In the genomic region with DNA sequence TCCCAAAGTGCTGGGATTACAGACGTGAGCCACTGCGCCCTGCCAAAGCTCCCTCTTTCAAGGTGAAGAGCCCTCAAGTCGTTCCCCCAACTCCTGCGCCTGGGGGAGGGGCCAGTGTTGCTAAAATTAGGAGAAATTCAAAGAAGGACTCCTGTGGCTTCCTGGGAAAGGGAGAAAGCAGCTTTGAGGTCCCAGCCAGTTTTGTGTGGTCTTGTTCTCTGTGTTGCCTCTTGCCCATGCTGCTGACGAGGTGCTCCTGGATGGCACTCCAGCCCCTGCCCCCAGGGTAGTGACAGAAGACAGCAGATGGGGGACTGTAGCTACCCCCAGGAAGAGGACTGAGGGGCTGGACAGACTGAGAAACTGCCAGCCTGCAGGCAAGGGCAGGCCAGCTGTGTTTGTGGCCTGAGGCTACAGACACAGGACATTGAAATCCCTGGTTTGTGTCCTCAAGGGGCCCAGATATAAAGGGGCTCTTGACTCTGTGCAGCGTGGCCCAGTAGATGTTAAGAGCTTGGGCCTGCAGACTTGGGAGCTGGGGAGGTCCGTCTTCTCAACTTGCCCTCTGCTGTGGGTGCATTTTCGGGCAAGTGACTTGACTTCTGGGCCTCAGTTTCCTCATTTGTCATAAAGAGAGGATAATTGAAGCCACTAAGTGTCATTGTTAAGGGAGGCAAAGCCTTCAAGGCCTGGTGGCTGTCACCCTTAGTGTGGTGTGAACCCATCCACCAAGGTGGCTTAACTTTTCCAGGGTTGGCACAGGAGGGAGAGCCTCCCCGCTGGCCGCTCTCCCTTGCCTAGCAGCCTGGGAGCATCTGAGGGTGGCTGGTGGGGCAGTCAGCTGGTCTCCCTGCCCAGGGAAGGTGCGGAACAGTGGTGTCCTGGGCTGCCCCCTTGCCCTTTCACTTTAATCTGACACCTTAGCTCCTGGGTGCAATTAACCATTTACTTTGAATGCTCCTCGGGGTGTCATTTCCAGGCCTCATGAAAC, we compare ENCODE assay signal across 9 cellular contexts. TPM values are rescaled to one million over a fixed set of nuclear protein-coding genes. Genes with fewer than 3 reads are reported as not detected.
DNase-seq lines count a peak whose midpoint lies in the region; ATAC-seq and TF ChIP-seq lines count a peak whose summit lies in the region.
"Had no signal": no experiment of that assay in that cellular context is flagged by ENCODE, and none has a peak within 500 bp of the region (broad histone marks: within the 10 kb centered on the region; RNA-seq: fewer than 3 reads in every experiment).

No MANE protein-coding gene starts in this region.

- H3K4me1 Mint-ChIP-seq in Caco-2 (ENCODE audit: low read depth, unreplicated experiment) = peaks cover 5% of the 10 kb centered on the region

- no TSS peak for BruUV-seq in Caco-2 (replicated peaks; lab: Mats Ljungman, UMichigan)

- no peak for ATAC-seq in GM21515 (IDR thresholded peaks at IDR 0.05; ENCODE audit: unreplicated experiment)

- H3K27ac ChIP-seq in Peyer's patch = peak overlapping the region; percentile 63 to 98 (median 80)
- peak overlapping the region; percentile 95 for H3K27ac ChIP-seq in epithelial cell of prostate
- H3K27ac ChIP-seq in skin epidermis = peak overlapping the region in 17 of 21 experiments; percentile 3 to 99 (median 90)

- intact Hi-C loops in Caco-2 (cut with micrococcal nuclease; ENCODE audit: unreplicated experiment) = loop anchor here (10.0 kb wide), 1 partner anchor 164 kb away; a partner anchor contains a TSS

- H3K27me3 ChIP-seq in Peyer's patch = no peaks in the 10 kb centered on the region
- H3K27me3 ChIP-seq in Caco-2 (replicated peaks; ENCODE audit: control insufficient read depth, insufficient read depth, low read length) = no peaks in the 10 kb centered on the region

- H3K36me3 Mint-ChIP-seq in Caco-2 (ENCODE audit: insufficient read depth, unreplicated experiment) = peaks cover 87% of the 10 kb centered on the region

- peaks cover 0 to 21% (median 0%) of the 10 kb centered on the region in 3 donors for H3K36me3 ChIP-seq in Peyer's patch
- peaks cover 3% of the 10 kb centered on the region for H3K36me3 ChIP-seq in Caco-2 (ENCODE audit: control insufficient read depth, insufficient read depth, low read length)

- H3K4me3 ChIP-seq in Peyer's patch = peak overlapping the region in 1 of 4 donors; percentile 87
- no peak overlapping the region for H3K4me3 ChIP-seq in skin epidermis
- H3K4me3 ChIP-seq in Caco-2 (ENCODE audit: low read depth, low read length) = no peak overlapping the region

- no peak overlapping the region for H3K27ac Mint-ChIP-seq in Caco-2 (ENCODE audit: unreplicated experiment)

- H3K9me3 ChIP-seq in Peyer's patch = no peaks in the 10 kb centered on the region
- no peaks in the 10 kb centered on the region for H3K9me3 ChIP-seq in Caco-2

- H3K4me1 ChIP-seq in Peyer's patch (peaks cover 10 to 66% (median 63%) of the 10 kb centered on the region in 4 donors), Caco-2 (peaks cover 24% of the 10 kb centered on the region)

- no peak overlapping the region for H3K4me3 Mint-ChIP-seq in Caco-2 (ENCODE audit: unreplicated experiment)

- CTCF ChIA-PET in Caco-2 (lab: Charles Lee) = interaction anchor here (0.6 to 2.7 kb wide), 2 partner anchors 11 to 82 kb away, joined by 3 to 11 read pairs; no protein-coding TSS in a partner anchor

- no peaks in the 10 kb centered on the region for H3K9me3 Mint-ChIP-seq in Caco-2 (ENCODE audit: unreplicated experiment)

- DNase-seq in Peyer's patch (no peak), epithelial cell of prostate (ENCODE audit: low read depth, low spot score) (no peak), Caco-2 (no peak), GDM1 (lab: John Stamatoyannopoulos, UW) (no peak), dermis blood vessel endothelial cell (no peak)
- DNase-seq: SW 1271 had no signal

- POLR2A ChIA-PET in Caco-2 (lab: Charles Lee) = interaction anchor here (1.0 to 1.5 kb wide), 2 partner anchors 10 kb away, joined by 4 to 7 read pairs; no protein-coding TSS in a partner anchor

- no peaks in the 10 kb centered on the region for H3K27me3 Mint-ChIP-seq in Caco-2 (ENCODE audit: insufficient read depth, unreplicated experiment)

- TF ChIP-seq POLR2A in GM19193 (IDR thresholded peaks at IDR 0.05; ENCODE audit: extremely low read depth, insufficient read depth, insufficient read length) (peak; percentile 65), Peyer's patch (IDR thresholded peaks at IDR 0.05) (no peak)

- TF ChIP-seq CTCF in Peyer's patch (IDR thresholded peaks at IDR 0.05) (no peak), Caco-2 (IDR thresholded peaks at IDR 0.05; ENCODE audit: insufficient read depth in 1 of 2, low read depth in 1 of 2, low read length in 1 of 2, severe bottlenecking in 1 of 2, unreplicated experiment in 1 of 2) (no peak)

RNA-seq across cellular contexts. Expression of a gene that starts 4.1 kb away (rescaled TPM):
- total RNA-seq in Peyer's patch (10 to 100 TPM; 14.0 to 74.1 (median 50.4) TPM), Caco-2 (2022) (50.0 and 51.6 TPM in 2 replicates), dermis blood vessel endothelial cell (3.2 and 10.4 TPM in 2 replicates)

RNA-seq across cellular contexts. Expression of a gene that starts 29.0 kb away (rescaled TPM):
- total RNA-seq in Peyer's patch (100 to 1,000 TPM in 2 of 4 donors, 10 to 100 TPM in 2; 73.4 to 115 (median 106) TPM), Caco-2 (2022) (25.9 and 29.3 TPM in 2 replicates), dermis blood vessel endothelial cell (0.34 and 0.74 TPM in 2 replicates)

RNA-seq across cellular contexts. Expression of a gene that starts 38.8 kb away (rescaled TPM):
- total RNA-seq in Peyer's patch (10 to 100 TPM in 1 of 4 donors, 1 to 10 TPM in 3; 1.2 to 10.7 (median 3.1) TPM), Caco-2 (2022) (1.1 and 1.5 TPM in 2 replicates), dermis blood vessel endothelial cell (8.5 and 13.8 TPM in 2 replicates)

Comparison
In these comparisons a context has a peak if more than half of its experiments do, and no peak if none do; other contexts are left out.
1. RNA of a gene that starts 29.0 kb away (total RNA-seq): 73.4 to 115 TPM in Peyer's patch and 25.9 to 29.3 TPM in Caco-2; 0.34 to 0.74 TPM in dermis blood vessel endothelial cell; every median in the first group is over 10 times any median in the second.
2. Peak in every context shown above with its lines, with median percentiles within 50 percentile points of each other: H3K27ac ChIP-seq.